In genomic region chr1:43619996-43620920, GRCh38 we compare ENCODE assay signal across 22 cellular contexts. TPM values are rescaled to one million over a fixed set of nuclear protein-coding genes. Genes with fewer than 3 reads are reported as not detected.
DNase-seq lines count a peak whose midpoint lies in the region; ATAC-seq and TF ChIP-seq lines count a peak whose summit lies in the region.
"Had no signal": no experiment of that assay in that cellular context is flagged by ENCODE, and none has a peak within 500 bp of the region (broad histone marks: within the 10 kb centered on the region; RNA-seq: fewer than 3 reads in every experiment).

No MANE protein-coding gene starts in this region.

- no peaks in the 10 kb centered on the region for H3K79me2 ChIP-seq in PC-9 (ENCODE audit: low read depth)

- no peak for TF ChIP-seq CTCF in lower lobe of right lung (IDR thresholded peaks at IDR 0.05)
- TF ChIP-seq CTCF in spleen (IDR thresholded peaks at IDR 0.05 in 8 of 11, conservative IDR thresholded peaks at IDR 0.05 in 3 of 11), result no peak
- TF ChIP-seq CTCF in PC-9 (conservative IDR thresholded peaks at IDR 0.05), result no peak

- H3F3A ChIP-seq in PC-9 (ENCODE audit: insufficient read depth, low read depth), result no peaks in the 10 kb centered on the region

- H3K4me3 ChIP-seq in right cardiac atrium (ENCODE audit: low read length), result no peak overlapping the region
- H3K4me3 ChIP-seq in lower lobe of right lung, result no peak overlapping the region
- no peak overlapping the region for H3K4me3 ChIP-seq in spleen
- no peak overlapping the region for H3K4me3 ChIP-seq in PC-9
- H3K4me3 ChIP-seq: BLaER1, GM23248, SJSA1 had no signal

- no peaks in the 10 kb centered on the region for H4K20me1 ChIP-seq in PC-9 (ENCODE audit: insufficient read depth)
- H4K20me1 ChIP-seq: BLaER1 had no signal

- H3K4me1 ChIP-seq in right cardiac atrium (ENCODE audit: control insufficient read depth, insufficient read depth, low read length), result no peaks in the 10 kb centered on the region
- no peaks in the 10 kb centered on the region for H3K4me1 ChIP-seq in lower lobe of right lung
- H3K4me1 ChIP-seq in spleen, result no peaks in the 10 kb centered on the region
- no peaks in the 10 kb centered on the region for H3K4me1 ChIP-seq in PC-9 (replicated peaks; ENCODE audit: insufficient read depth)
- H3K4me1 ChIP-seq: SJSA1 had no signal

- H3K9me2 ChIP-seq in PC-9 (ENCODE audit: insufficient read depth), result no peaks in the 10 kb centered on the region

- BruUV-seq in PC-9 (replicated peaks; lab: Mats Ljungman, UMichigan), result no TSS peak

- intact Hi-C loops in Right ventricle myocardium superior (cut with DNase I) (no loop called here), right cardiac atrium (cut with DNase I) (no loop called here), lower lobe of right lung (cut with DNase I) (no loop called here), spleen (cut with DNase I; ENCODE audit: low total_unique reads) (no loop called here), PC-9 (cut with micrococcal nuclease; ENCODE audit: unreplicated experiment) (no loop called here)

- CTCF ChIA-PET in PC-9 (lab: Charles Lee), result no interaction called here

- POLR2A ChIA-PET in PC-9 (lab: Charles Lee; ENCODE audit: unreplicated experiment), result no interaction called here

- no peak overlapping the region for H2AFZ ChIP-seq in PC-9
- H2AFZ ChIP-seq: GM23248 had no signal

- no peak for ATAC-seq in Right ventricle myocardium superior (ENCODE audit: poor library complexity)
- no peak for ATAC-seq in right cardiac atrium
- no peak for ATAC-seq in lower lobe of right lung
- ATAC-seq: Right ventricle myocardium inferior had no signal

- no peak for TF ChIP-seq POLR2A in spleen (IDR thresholded peaks at IDR 0.05)

- no peak overlapping the region for H3K4me2 ChIP-seq in PC-9
- H3K4me2 ChIP-seq: BLaER1 had no signal

- no peak overlapping the region for H3K27ac ChIP-seq in right cardiac atrium (ENCODE audit: low read length)
- no peak overlapping the region for H3K27ac ChIP-seq in lower lobe of right lung
- no peak overlapping the region for H3K27ac ChIP-seq in spleen
- no peak overlapping the region for H3K27ac ChIP-seq in PC-9
- H3K27ac ChIP-seq: BLaER1, GM23248, SJSA1 had no signal

- H3K36me3 ChIP-seq in lower lobe of right lung, result peaks cover 72% of the 10 kb centered on the region
- H3K36me3 ChIP-seq in spleen, result peaks cover 0 to 33% (median 2%) of the 10 kb centered on the region in 6 donors
- H3K36me3 ChIP-seq in PC-9 (ENCODE audit: low read depth), result peaks cover 19% of the 10 kb centered on the region

- DNase-seq in Right ventricle myocardium superior (peak; percentile 11), right cardiac atrium (no peak), lower lobe of right lung (peak; percentile 22), spleen (peak; percentile 29), PC-9 (no peak), NCI-H1436 treated with DMSO at 0.1 percent for 48 hours (lab: John Stamatoyannopoulos, UW) (no peak)
- DNase-seq in stimulated activated CD4-positive, alpha-beta T cell treated with anti-CD3 and anti-CD28 coated beads, Interleukin-4, amount 100 ng/mL, for 4 hours, result no peak
- DNase-seq: CD4-positive, CD25-positive, alpha-beta regulatory T cell; GM23248; H9; KBM-7; MV-4-11; NCI-H1105; NCI-H146; NCI-H1930; NCI-H2107; NCI-H446; NCI-H524 treated with DMSO at 0.1 percent for 48 hours; NCI-H774 had no signal

- H3K27me3 ChIP-seq in right cardiac atrium (ENCODE audit: control insufficient read depth, insufficient read depth) (no peaks in the 10 kb centered on the region), lower lobe of right lung (ENCODE audit: low read depth) (no peaks in the 10 kb centered on the region), spleen (replicated peaks in 1 of 7) (no peaks in the 10 kb centered on the region), PC-9 (ENCODE audit: insufficient read depth, low read depth) (no peaks in the 10 kb centered on the region)
- H3K27me3 ChIP-seq: BLaER1, SJSA1 had no signal

- 94% methylated on average over 22 of the region's 22 CpGs for WGBS in right cardiac atrium
- WGBS in spleen, 5 donors, result 83 to 94% (median 92%) methylated on average over 13 to 22 of the region's 22 CpGs

- no peaks in the 10 kb centered on the region for H3K9me3 ChIP-seq in right cardiac atrium (ENCODE audit: control insufficient read depth, low read length)
- H3K9me3 ChIP-seq in lower lobe of right lung, result no peaks in the 10 kb centered on the region
- no peaks in the 10 kb centered on the region for H3K9me3 ChIP-seq in spleen
- no peaks in the 10 kb centered on the region for H3K9me3 ChIP-seq in PC-9 (ENCODE audit: insufficient read depth, low read depth)
- H3K9me3 ChIP-seq: BLaER1, SJSA1 had no signal

RNA-seq across cellular contexts. Expression of gene KDM4A, which starts 29.7 kb away (rescaled TPM):
- total RNA-seq in Right ventricle myocardium superior (13.2 TPM), right cardiac atrium (10 to 100 TPM; 15.3 to 18.0 (median 16.6) TPM), lower lobe of right lung (41.9 TPM), spleen (10 to 100 TPM; 36.9 to 58.5 (median 41.3) TPM), PC-9 (2021) (76.3 and 86.0 TPM in 2 replicates)
- polyA plus RNA-seq in right cardiac atrium (7.2 TPM), spleen (10 to 100 TPM in 1 of 3 donors, 1 to 10 TPM in 2; 7.8 to 12.2 (median 8.3) TPM)

Comparison
In these comparisons a context has a peak if more than half of its experiments do, and no peak if none do; other contexts are left out.
1. DNase-seq: peak in Right ventricle myocardium superior (single experiment), lower lobe of right lung (single experiment) and spleen (single experiment); none in right cardiac atrium (0 of 3), PC-9 (0 of 2), stimulated activated CD4-positive, alpha-beta T cell treated with anti-CD3 and anti-CD28 coated beads, Interleukin-4, amount 100 ng/mL, for 4 hours (0 of 2) and NCI-H1436 treated with DMSO at 0.1 percent for 48 hours (single experiment).